ENCODE assay signal across 8 cellular contexts in genomic region chr19:45424191-45425058, GRCh38. TPM values are rescaled to one million over a fixed set of nuclear protein-coding genes. Genes with fewer than 3 reads are reported as not detected.
DNase-seq lines count a peak whose midpoint lies in the region; ATAC-seq, FAIRE-seq and TF ChIP-seq lines count a peak whose summit lies in the region.

No MANE protein-coding gene starts in this region.

- no peaks in the 10 kb centered on the region for H3K9me2 ChIP-seq in SU-DHL-6 (replicated peaks; ENCODE audit: insufficient read depth, low read length)

- H3K27ac ChIP-seq in SU-DHL-6 (ENCODE audit: low read depth, low read length) (peak overlapping the region; percentile 61), HepG2 (ENCODE audit: extremely low read length, insufficient read depth, low read length) (peak overlapping the region; percentile 87)

- TF ChIP-seq CTCF in SU-DHL-6 (IDR thresholded peaks at IDR 0.05; ENCODE audit: insufficient read depth, low read length, poor library complexity, severe bottlenecking) (no peak), HepG2 (CRISPR knock-in tag; IDR thresholded peaks at IDR 0.05) (no peak)

- peaks cover 66% of the 10 kb centered on the region for H3K4me1 Mint-ChIP-seq in dendritic cell treated with granulocyte-macrophage colony-stimulating factor and Interleukin-4, amounts not matched to agents 40 ng/mL and 50 ng/mL, for 4 days (ENCODE audit: low read depth)
- peaks cover 39 to 69% of the 10 kb centered on the region in 2 donors for H3K4me1 Mint-ChIP-seq in stimulated activated naive B cell treated with anti-CD40 and anti-IgM and Interleukin-4, amounts not matched to agents 10 μg/mL and 1 μg/mL and 100 μg/mL, for 72 hours

- peak in 1 of 2 experiments; percentile 69; a peak in 2 of 4 replicates for TF ChIP-seq EP300 in HepG2 (IDR thresholded peaks at IDR 0.05; ENCODE audit: low read depth in 2 of 2, low read length in 2 of 2)
- no peak; the same call in 1 of the 2 replicates for TF ChIP-seq EP300 in HepG2 (CRISPR knock-in tag; IDR thresholded peaks at IDR 0.05; ENCODE audit: borderline replicate concordance)

- no peak for TF ChIP-seq RAD21 in HepG2 (CRISPR knock-in tag; IDR thresholded peaks at IDR 0.05)

- peak overlapping the region; percentile 94 for H3K27ac Mint-ChIP-seq in dendritic cell treated with granulocyte-macrophage colony-stimulating factor and Interleukin-4, amounts not matched to agents 40 ng/mL and 50 ng/mL, for 4 days
- H3K27ac Mint-ChIP-seq in stimulated activated naive B cell treated with anti-CD40 and anti-IgM and Interleukin-4, amounts not matched to agents 10 μg/mL and 1 μg/mL and 100 μg/mL, for 72 hours = peak overlapping the region; percentile 98

- peak; percentile 72 for FAIRE-seq in HepG2 (lab: Jason Lieb, UNC)

- 15% methylated on average over 23 of the region's 24 CpGs for WGBS in HepG2 (ENCODE audit: low lambda C conversion rate)

- no peak for TF ChIP-seq POLR2A in HepG2 (IDR thresholded peaks at IDR 0.05; ENCODE audit: insufficient read depth in 1 of 2, low read depth in 2 of 2, low read length in 2 of 2)

- intact Hi-C loops in dendritic cell treated with granulocyte-macrophage colony-stimulating factor and Interleukin-4, amounts not matched to agents 40 ng/mL and 50 ng/mL, for 4 days (cut with micrococcal nuclease) = no loop called here
- intact Hi-C loops in HepG2 (cut with micrococcal nuclease; ENCODE audit: unreplicated experiment) = loop anchor here (1.0 kb wide), 1 partner anchor 20 kb away; no protein-coding TSS in a partner anchor

- H3K4me1 ChIP-seq in HepG2 (ENCODE audit: insufficient read depth, low read length) = peaks cover 47% of the 10 kb centered on the region

- H3K36me3 ChIP-seq in SU-DHL-6 (ENCODE audit: low read length) = no peaks in the 10 kb centered on the region
- H3K36me3 ChIP-seq in HepG2 (replicated peaks in 1 of 2; ENCODE audit: control insufficient read depth in 1 of 2, insufficient read depth in 2 of 2, low read length in 2 of 2) = peaks cover 0 to 12% of the 10 kb centered on the region in 2 experiments; a peak in 1 of 5 replicates

- peaks cover 18% of the 10 kb centered on the region for H3F3A ChIP-seq in SU-DHL-6 (ENCODE audit: insufficient read depth)

- H3K79me2 ChIP-seq in SU-DHL-6 (ENCODE audit: insufficient read depth, low read length) (no peaks in the 10 kb centered on the region), HepG2 (ENCODE audit: insufficient read depth, low read length) (peaks cover 9% of the 10 kb centered on the region)

- H3K4me3 ChIP-seq in SU-DHL-6 (ENCODE audit: insufficient read depth, low read length, poor library complexity, severe bottlenecking) = peak overlapping the region; percentile 64
- H3K4me3 ChIP-seq in HepG2 (replicated peaks in 1 of 3; ENCODE audit: insufficient read depth in 1 of 3, low read depth in 2 of 3, low read length in 3 of 3) = peak overlapping the region; percentile 51 to 94 (median 73)

- no peaks in the 10 kb centered on the region for H3K27me3 ChIP-seq in SU-DHL-6 (ENCODE audit: low read length)
- no peaks in the 10 kb centered on the region; a peak in 1 of 5 replicates for H3K27me3 ChIP-seq in HepG2 (ENCODE audit: control insufficient read depth in 1 of 2, insufficient read depth in 2 of 2, low read length in 2 of 2)

- BruUV-seq in HepG2 (replicated peaks; lab: Mats Ljungman, UMichigan) = no TSS peak

- CTCF ChIA-PET in HepG2 (lab: Yijun Ruan, JAX; ENCODE audit: low intra/inter-chr PET ratio, low total read pairs) = no interaction called here

- H3K9me3 Mint-ChIP-seq in dendritic cell treated with granulocyte-macrophage colony-stimulating factor and Interleukin-4, amounts not matched to agents 40 ng/mL and 50 ng/mL, for 4 days = no peaks in the 10 kb centered on the region
- H3K9me3 Mint-ChIP-seq in stimulated activated naive B cell treated with anti-CD40 and anti-IgM and Interleukin-4, amounts not matched to agents 10 μg/mL and 1 μg/mL and 100 μg/mL, for 72 hours = no peaks in the 10 kb centered on the region

- in situ Hi-C loops in HepG2 (cut with HindIII; ENCODE audit: extremely low pct_ligation_motif_present, low pct_unique_long_range_greater_than_20kb) = loop anchor here (10.0 kb wide), 1 partner anchor 50 kb away; no protein-coding TSS in a partner anchor

- POLR2A ChIA-PET in HepG2 (lab: Yijun Ruan, JAX) = interaction anchor here (0.5 to 1.7 kb wide), 8 partner anchors 19 to 924 kb away, joined by 3 to 8 read pairs (median 4); partner anchors contain the start of genes SNRPD2 and ZNF180

- peak overlapping the region; percentile 97 for H3K4me3 Mint-ChIP-seq in dendritic cell treated with granulocyte-macrophage colony-stimulating factor and Interleukin-4, amounts not matched to agents 40 ng/mL and 50 ng/mL, for 4 days
- peak overlapping the region; percentile 96 to 98 for H3K4me3 Mint-ChIP-seq in stimulated activated naive B cell treated with anti-CD40 and anti-IgM and Interleukin-4, amounts not matched to agents 10 μg/mL and 1 μg/mL and 100 μg/mL, for 72 hours

- H3K4me2 ChIP-seq in SU-DHL-6 (ENCODE audit: low read depth, low read length, poor library complexity, severe bottlenecking) (peak overlapping the region; percentile 91), HepG2 (ENCODE audit: low read depth, low read length) (peak overlapping the region; percentile 94)

- H4K20me1 ChIP-seq in SU-DHL-6 (ENCODE audit: low read depth, low read length) = no peaks in the 10 kb centered on the region
- no peaks in the 10 kb centered on the region for H4K20me1 ChIP-seq in HepG2 (ENCODE audit: insufficient read depth, low read length)

- H3K9me3 ChIP-seq in SU-DHL-6 (ENCODE audit: insufficient read depth, low read length) = no peaks in the 10 kb centered on the region
- no peaks in the 10 kb centered on the region for H3K9me3 ChIP-seq in HepG2 (ENCODE audit: low read length)

- H3K36me3 Mint-ChIP-seq in dendritic cell treated with granulocyte-macrophage colony-stimulating factor and Interleukin-4, amounts not matched to agents 40 ng/mL and 50 ng/mL, for 4 days (ENCODE audit: low read depth) = peaks cover 38% of the 10 kb centered on the region
- peaks cover 22 to 23% of the 10 kb centered on the region in 2 donors for H3K36me3 Mint-ChIP-seq in stimulated activated naive B cell treated with anti-CD40 and anti-IgM and Interleukin-4, amounts not matched to agents 10 μg/mL and 1 μg/mL and 100 μg/mL, for 72 hours

- ATAC-seq in HepG2 (peak; percentile 71), HG03175 (IDR thresholded peaks at IDR 0.05; ENCODE audit: unreplicated experiment) (no peak)
- ATAC-seq in stimulated activated naive B cell treated with anti-CD40 and anti-IgM and Interleukin-4, amounts not matched to agents 10 μg/mL and 1 μg/mL and 100 μg/mL, for 72 hours (replicated peaks) = peak; percentile 20 to 39

- H3K9ac ChIP-seq in SU-DHL-6 (ENCODE audit: low read length) (peak overlapping the region; percentile 71), HepG2 (ENCODE audit: insufficient read depth, low read depth, low read length) (peak overlapping the region; percentile 80)

- DNase-seq in NCI-H1417 (lab: John Stamatoyannopoulos, UW) = peak in 2 of 3 experiments; percentile 19 to 40
- DNase-seq in NCI-H1417 treated with DMSO at 0.1 percent for 48 hours (lab: John Stamatoyannopoulos, UW) = no peak
- peak in 62 of 76 experiments; percentile 36 to 94 (median 59) for DNase-seq in HUDEP-2 (lab: John Stamatoyannopoulos, UW; ENCODE audit: unreplicated experiment in 76 of 76)
- DNase-seq in HepG2 (ENCODE audit: low spot score) = peak; percentile 86
- no peak for DNase-seq in stimulated activated naive B cell treated with anti-CD40 and anti-IgM and Interleukin-4, amounts not matched to agents 10 μg/mL and 1 μg/mL and 100 μg/mL, for 72 hours

- peak overlapping the region; percentile 61 for H2AFZ ChIP-seq in SU-DHL-6 (ENCODE audit: low read depth, low read length, severe bottlenecking)
- no peak overlapping the region for H2AFZ ChIP-seq in HepG2 (ENCODE audit: low read length)

- peaks cover 13% of the 10 kb centered on the region for H3K27me3 Mint-ChIP-seq in dendritic cell treated with granulocyte-macrophage colony-stimulating factor and Interleukin-4, amounts not matched to agents 40 ng/mL and 50 ng/mL, for 4 days
- peaks cover 6 to 8% of the 10 kb centered on the region in 2 donors for H3K27me3 Mint-ChIP-seq in stimulated activated naive B cell treated with anti-CD40 and anti-IgM and Interleukin-4, amounts not matched to agents 10 μg/mL and 1 μg/mL and 100 μg/mL, for 72 hours

RNA-seq across cellular contexts. Expression of gene ERCC1, which starts 0.7 kb away (rescaled TPM):
- 39.3 and 40.0 TPM in 2 replicates for total RNA-seq in HepG2 (2016; rRNA removed; fragmentation: Illumina TruSeq; extraction: Trizol)
- 45.6 and 63.1 TPM in 2 replicates for total RNA-seq in HepG2 (2016; cell fraction: cytosol; rRNA removed; fragmentation: Illumina TruSeq; extraction: Trizol; ENCODE audit: low read depth)
- 33.8 and 46.8 TPM in 2 replicates for total RNA-seq in HepG2 (2016; cell fraction: insoluble cytoplasmic fraction; rRNA removed; fragmentation: Illumina TruSeq; extraction: Trizol)
- 47.2 and 50.6 TPM in 2 replicates for total RNA-seq in HepG2 (2016; cell fraction: membrane; rRNA removed; fragmentation: Illumina TruSeq; extraction: Trizol)
- 15.5 and 16.4 TPM in 2 replicates for total RNA-seq in HepG2 (2016; cell fraction: nucleus; rRNA removed; fragmentation: Illumina TruSeq; extraction: Trizol)
- polyA plus RNA-seq in HepG2 (2011; rRNA removed) = 66.4 and 76.6 TPM in 2 replicates
- polyA plus RNA-seq in HepG2 (2011; cell fraction: cytosol; rRNA removed) = 48.2 and 78.5 TPM in 2 replicates
- polyA plus RNA-seq in HepG2 (2011; cell fraction: nucleus; rRNA removed) = 84.4 and 86.6 TPM in 2 replicates
- polyA plus RNA-seq in HepG2 (2012) = 38.8 and 40.5 TPM in 2 replicates
- polyA plus RNA-seq in HepG2 (2016; cell fraction: cytosol; fragmentation: Illumina TruSeq; extraction: Trizol; ENCODE audit: low read depth) = 57.8 and 73.2 TPM in 2 replicates
- 53.9 and 54.0 TPM in 2 replicates for polyA plus RNA-seq in HepG2 (2016; cell fraction: insoluble cytoplasmic fraction; fragmentation: Illumina TruSeq; extraction: Trizol; ENCODE audit: low read depth)
- polyA plus RNA-seq in HepG2 (2016; cell fraction: membrane; fragmentation: Illumina TruSeq; extraction: Trizol; ENCODE audit: low read depth) = 53.9 and 61.0 TPM in 2 replicates
- 40.4 and 44.1 TPM in 2 replicates for polyA plus RNA-seq in HepG2 (2016; cell fraction: nucleus; fragmentation: Illumina TruSeq; extraction: Trizol; ENCODE audit: insufficient read depth, low read depth)
- polyA minus RNA-seq in HepG2 (2011; rRNA and poly(A)+ RNA removed; ENCODE audit: low replicate concordance) = 68.2 and 77.1 TPM in 2 replicates
- polyA minus RNA-seq in HepG2 (2011; cell fraction: cytosol; rRNA and poly(A)+ RNA removed) = 28.0 and 42.8 TPM in 2 replicates
- polyA minus RNA-seq in HepG2 (2011; cell fraction: nucleus; rRNA and poly(A)+ RNA removed) = 23.7 and 24.2 TPM in 2 replicates

RNA-seq across cellular contexts. Expression of gene POLR1G, which starts 18.0 kb away (rescaled TPM):
- total RNA-seq in HepG2 (2016; rRNA removed; fragmentation: Illumina TruSeq; extraction: Trizol) = 20.8 and 23.3 TPM in 2 replicates
- 2.6 TPM in 2 replicates for total RNA-seq in HepG2 (2016; cell fraction: cytosol; rRNA removed; fragmentation: Illumina TruSeq; extraction: Trizol; ENCODE audit: low read depth)
- 19.8 and 20.1 TPM in 2 replicates for total RNA-seq in HepG2 (2016; cell fraction: insoluble cytoplasmic fraction; rRNA removed; fragmentation: Illumina TruSeq; extraction: Trizol)
- total RNA-seq in HepG2 (2016; cell fraction: membrane; rRNA removed; fragmentation: Illumina TruSeq; extraction: Trizol) = 7.7 and 8.2 TPM in 2 replicates
- total RNA-seq in HepG2 (2016; cell fraction: nucleus; rRNA removed; fragmentation: Illumina TruSeq; extraction: Trizol) = 9.2 and 11.6 TPM in 2 replicates
- polyA plus RNA-seq in HepG2 (2011; rRNA removed) = 3.5 and 4.3 TPM in 2 replicates
- polyA plus RNA-seq in HepG2 (2011; cell fraction: cytosol; rRNA removed) = 2.5 and 3.4 TPM in 2 replicates
- 2.3 and 2.6 TPM in 2 replicates for polyA plus RNA-seq in HepG2 (2011; cell fraction: nucleus; rRNA removed)
- 3.3 and 3.7 TPM in 2 replicates for polyA plus RNA-seq in HepG2 (2012)
- 1.6 and 1.7 TPM in 2 replicates for polyA plus RNA-seq in HepG2 (2016; cell fraction: cytosol; fragmentation: Illumina TruSeq; extraction: Trizol; ENCODE audit: low read depth)
- polyA plus RNA-seq in HepG2 (2016; cell fraction: insoluble cytoplasmic fraction; fragmentation: Illumina TruSeq; extraction: Trizol; ENCODE audit: low read depth) = 21.9 and 22.7 TPM in 2 replicates
- 5.1 and 5.5 TPM in 2 replicates for polyA plus RNA-seq in HepG2 (2016; cell fraction: membrane; fragmentation: Illumina TruSeq; extraction: Trizol; ENCODE audit: low read depth)
- polyA plus RNA-seq in HepG2 (2016; cell fraction: nucleus; fragmentation: Illumina TruSeq; extraction: Trizol; ENCODE audit: insufficient read depth, low read depth) = 16.0 and 16.6 TPM in 2 replicates
- polyA minus RNA-seq in HepG2 (2011; rRNA and poly(A)+ RNA removed; ENCODE audit: low replicate concordance) = 4.8 and 9.0 TPM in 2 replicates
- polyA minus RNA-seq in HepG2 (2011; cell fraction: cytosol; rRNA and poly(A)+ RNA removed) = 4.7 and 6.7 TPM in 2 replicates
- polyA minus RNA-seq in HepG2 (2011; cell fraction: nucleus; rRNA and poly(A)+ RNA removed) = 1.7 and 1.9 TPM in 2 replicates

RNA-seq across cellular contexts. Expression of gene PPP1R13L, which starts 19.6 kb away (rescaled TPM):
- 1.3 and 1.6 TPM in 2 replicates for total RNA-seq in HepG2 (2016; rRNA removed; fragmentation: Illumina TruSeq; extraction: Trizol)
- total RNA-seq in HepG2 (2016; cell fraction: cytosol; rRNA removed; fragmentation: Illumina TruSeq; extraction: Trizol; ENCODE audit: low read depth) = 1.1 TPM in 2 replicates
- 1.5 and 1.9 TPM in 2 replicates for total RNA-seq in HepG2 (2016; cell fraction: insoluble cytoplasmic fraction; rRNA removed; fragmentation: Illumina TruSeq; extraction: Trizol)
- 2.2 and 2.4 TPM in 2 replicates for total RNA-seq in HepG2 (2016; cell fraction: membrane; rRNA removed; fragmentation: Illumina TruSeq; extraction: Trizol)
- total RNA-seq in HepG2 (2016; cell fraction: nucleus; rRNA removed; fragmentation: Illumina TruSeq; extraction: Trizol) = 3.1 and 3.3 TPM in 2 replicates
- polyA plus RNA-seq in HepG2 (2011; rRNA removed) = 6.6 and 8.8 TPM in 2 replicates
- polyA plus RNA-seq in HepG2 (2011; cell fraction: cytosol; rRNA removed) = 3.8 and 5.5 TPM in 2 replicates
- 38.9 and 47.2 TPM in 2 replicates for polyA plus RNA-seq in HepG2 (2011; cell fraction: nucleus; rRNA removed)
- 18.0 and 19.6 TPM in 2 replicates for polyA plus RNA-seq in HepG2 (2012)
- 0.78 and 1.1 TPM in 2 replicates for polyA plus RNA-seq in HepG2 (2016; cell fraction: cytosol; fragmentation: Illumina TruSeq; extraction: Trizol; ENCODE audit: low read depth)
- 3.8 and 3.9 TPM in 2 replicates for polyA plus RNA-seq in HepG2 (2016; cell fraction: insoluble cytoplasmic fraction; fragmentation: Illumina TruSeq; extraction: Trizol; ENCODE audit: low read depth)
- 1.6 and 1.9 TPM in 2 replicates for polyA plus RNA-seq in HepG2 (2016; cell fraction: membrane; fragmentation: Illumina TruSeq; extraction: Trizol; ENCODE audit: low read depth)
- polyA plus RNA-seq in HepG2 (2016; cell fraction: nucleus; fragmentation: Illumina TruSeq; extraction: Trizol; ENCODE audit: insufficient read depth, low read depth) = 8.3 and 10.5 TPM in 2 replicates
- 6.9 and 17.3 TPM in 2 replicates for polyA minus RNA-seq in HepG2 (2011; rRNA and poly(A)+ RNA removed; ENCODE audit: low replicate concordance)
- 13.4 and 14.9 TPM in 2 replicates for polyA minus RNA-seq in HepG2 (2011; cell fraction: cytosol; rRNA and poly(A)+ RNA removed)
- 8.0 and 9.2 TPM in 2 replicates for polyA minus RNA-seq in HepG2 (2011; cell fraction: nucleus; rRNA and poly(A)+ RNA removed)

RNA-seq across cellular contexts. Expression of gene FOSB, which starts 43.4 kb away (rescaled TPM):
- 0.21 and 6.0 TPM in 2 replicates for total RNA-seq in HepG2 (2016; rRNA removed; fragmentation: Illumina TruSeq; extraction: Trizol)
- 0.79 and 0.91 TPM in 2 replicates for total RNA-seq in HepG2 (2016; cell fraction: cytosol; rRNA removed; fragmentation: Illumina TruSeq; extraction: Trizol; ENCODE audit: low read depth)
- total RNA-seq in HepG2 (2016; cell fraction: insoluble cytoplasmic fraction; rRNA removed; fragmentation: Illumina TruSeq; extraction: Trizol) = 0.37 and 5.7 TPM in 2 replicates
- 0.93 and 1.2 TPM in 2 replicates for total RNA-seq in HepG2 (2016; cell fraction: membrane; rRNA removed; fragmentation: Illumina TruSeq; extraction: Trizol)
- 17.8 and 18.2 TPM in 2 replicates for total RNA-seq in HepG2 (2016; cell fraction: nucleus; rRNA removed; fragmentation: Illumina TruSeq; extraction: Trizol)
- 2.8 TPM in 2 replicates for polyA plus RNA-seq in HepG2 (2011; rRNA removed)
- polyA plus RNA-seq in HepG2 (2011; cell fraction: cytosol; rRNA removed) = 0.67 and 0.69 TPM in 2 replicates
- 23.1 and 35.9 TPM in 2 replicates for polyA plus RNA-seq in HepG2 (2011; cell fraction: nucleus; rRNA removed)
- 0.51 and 1.1 TPM in 2 replicates for polyA plus RNA-seq in HepG2 (2012)
- not detected in 2 replicates for polyA plus RNA-seq in HepG2 (2016; cell fraction: cytosol; fragmentation: Illumina TruSeq; extraction: Trizol; ENCODE audit: low read depth)
- 0.35 and 0.74 TPM in 2 replicates for polyA plus RNA-seq in HepG2 (2016; cell fraction: insoluble cytoplasmic fraction; fragmentation: Illumina TruSeq; extraction: Trizol; ENCODE audit: low read depth)
- 0.17 and 0.41 TPM in 2 replicates for polyA plus RNA-seq in HepG2 (2016; cell fraction: membrane; fragmentation: Illumina TruSeq; extraction: Trizol; ENCODE audit: low read depth)
- polyA plus RNA-seq in HepG2 (2016; cell fraction: nucleus; fragmentation: Illumina TruSeq; extraction: Trizol; ENCODE audit: insufficient read depth, low read depth) = 17.9 and 36.0 TPM in 2 replicates
- 16.2 and 24.3 TPM in 2 replicates for polyA minus RNA-seq in HepG2 (2011; rRNA and poly(A)+ RNA removed; ENCODE audit: low replicate concordance)
- 1.5 and 2.2 TPM in 2 replicates for polyA minus RNA-seq in HepG2 (2011; cell fraction: cytosol; rRNA and poly(A)+ RNA removed)
- 32.3 and 48.2 TPM in 2 replicates for polyA minus RNA-seq in HepG2 (2011; cell fraction: nucleus; rRNA and poly(A)+ RNA removed)

RNA-seq across cellular contexts. Expression of gene ERCC2, which starts 54.1 kb away (rescaled TPM):
- 20.5 and 25.4 TPM in 2 replicates for total RNA-seq in HepG2 (2016; rRNA removed; fragmentation: Illumina TruSeq; extraction: Trizol)
- total RNA-seq in HepG2 (2016; cell fraction: cytosol; rRNA removed; fragmentation: Illumina TruSeq; extraction: Trizol; ENCODE audit: low read depth) = 4.8 and 6.0 TPM in 2 replicates
- total RNA-seq in HepG2 (2016; cell fraction: insoluble cytoplasmic fraction; rRNA removed; fragmentation: Illumina TruSeq; extraction: Trizol) = 17.4 and 24.0 TPM in 2 replicates
- 10.7 and 11.8 TPM in 2 replicates for total RNA-seq in HepG2 (2016; cell fraction: membrane; rRNA removed; fragmentation: Illumina TruSeq; extraction: Trizol)
- 18.4 and 26.1 TPM in 2 replicates for total RNA-seq in HepG2 (2016; cell fraction: nucleus; rRNA removed; fragmentation: Illumina TruSeq; extraction: Trizol)
- polyA plus RNA-seq in HepG2 (2011; rRNA removed) = 49.2 and 63.4 TPM in 2 replicates
- 18.2 and 21.9 TPM in 2 replicates for polyA plus RNA-seq in HepG2 (2011; cell fraction: cytosol; rRNA removed)
- polyA plus RNA-seq in HepG2 (2011; cell fraction: nucleus; rRNA removed) = 186 and 287 TPM in 2 replicates
- polyA plus RNA-seq in HepG2 (2012) = 34.7 and 38.8 TPM in 2 replicates
- polyA plus RNA-seq in HepG2 (2016; cell fraction: cytosol; fragmentation: Illumina TruSeq; extraction: Trizol; ENCODE audit: low read depth) = 6.0 and 6.6 TPM in 2 replicates
- polyA plus RNA-seq in HepG2 (2016; cell fraction: insoluble cytoplasmic fraction; fragmentation: Illumina TruSeq; extraction: Trizol; ENCODE audit: low read depth) = 21.0 and 26.5 TPM in 2 replicates
- polyA plus RNA-seq in HepG2 (2016; cell fraction: membrane; fragmentation: Illumina TruSeq; extraction: Trizol; ENCODE audit: low read depth) = 12.1 and 13.4 TPM in 2 replicates
- polyA plus RNA-seq in HepG2 (2016; cell fraction: nucleus; fragmentation: Illumina TruSeq; extraction: Trizol; ENCODE audit: insufficient read depth, low read depth) = 89.8 and 93.0 TPM in 2 replicates
- 22.0 and 75.7 TPM in 2 replicates for polyA minus RNA-seq in HepG2 (2011; rRNA and poly(A)+ RNA removed; ENCODE audit: low replicate concordance)
- 19.7 and 20.4 TPM in 2 replicates for polyA minus RNA-seq in HepG2 (2011; cell fraction: cytosol; rRNA and poly(A)+ RNA removed)
- polyA minus RNA-seq in HepG2 (2011; cell fraction: nucleus; rRNA and poly(A)+ RNA removed) = 28.0 and 29.0 TPM in 2 replicates

Comparison
In these comparisons a context has a peak if more than half of its experiments do, and no peak if none do; other contexts are left out.
1. DNase-seq: peak in NCI-H1417 (2 of 3), HUDEP-2 (62 of 76) and HepG2 (single experiment); none in NCI-H1417 treated with DMSO at 0.1 percent for 48 hours (single experiment) and stimulated activated naive B cell treated with anti-CD40 and anti-IgM and Interleukin-4, amounts not matched to agents 10 μg/mL and 1 μg/mL and 100 μg/mL, for 72 hours (single experiment).